Comparison of ENCODE assay signal across 9 cellular contexts in genomic region chr2:240136671-240137292, GRCh38. TPM values are rescaled to one million over a fixed set of nuclear protein-coding genes. Genes with fewer than 3 reads are reported as not detected.
A peak's percentile ranks its signal among the peaks of the same experiment; 100 is the strongest.
DNase-seq lines count a peak whose midpoint lies in the region; ATAC-seq and TF ChIP-seq lines count a peak whose summit lies in the region.
"Had no signal": no experiment of that assay in that cellular context is flagged by ENCODE, and none has a peak within 500 bp of the region (broad histone marks: within the 10 kb centered on the region; RNA-seq: fewer than 3 reads in every experiment).

No MANE protein-coding gene starts in this region.

- no peaks in the 10 kb centered on the region for H3K27me3 Mint-ChIP-seq in stimulated activated naive CD8-positive, alpha-beta T cell treated with anti-CD3 and anti-CD28 coated beads, Interleukin-15, amount 100 ng/mL, for 72 hours

- H3K36me3 ChIP-seq in HUES6 (ENCODE audit: control insufficient read depth, insufficient read depth, low read length): peaks cover 21% of the 10 kb centered on the region

- intact Hi-C loops in left colon (cut with DNase I, micrococcal nuclease): no loop called here

- H3K4me3 ChIP-seq in HUES6 (ENCODE audit: low read depth, low read length) (peak overlapping the region; percentile 98), astrocyte of the spinal cord (ENCODE audit: low read depth, low read length) (peak overlapping the region; percentile 85)

- ATAC-seq in activated CD4-positive, CD25-positive, alpha-beta regulatory T cell treated with anti-CD3 and anti-CD28 coated beads, Interleukin-2, amount 50 U/mL, for 24 hours: peak; percentile 9 to 25
- peak; percentile 45 for ATAC-seq in left colon
- peak; percentile 42 for ATAC-seq in stimulated activated naive CD8-positive, alpha-beta T cell treated with anti-CD3 and anti-CD28 coated beads, Interleukin-15, amount 100 ng/mL, for 72 hours

- H3K9me3 ChIP-seq in HUES6 (ENCODE audit: control insufficient read depth, insufficient read depth, low read depth, low read length): no peaks in the 10 kb centered on the region

- DNase-seq in activated CD4-positive, CD25-positive, alpha-beta regulatory T cell treated with anti-CD3 and anti-CD28 coated beads, Interleukin-2, amount 50 U/mL, for 72 hours: no peak
- DNase-seq in astrocyte of the spinal cord (ENCODE audit: low read depth, low spot score) (no peak), left colon (no peak), NCI-H2227 (lab: John Stamatoyannopoulos, UW; ENCODE audit: unreplicated experiment) (no peak)
- DNase-seq in stimulated activated naive CD8-positive, alpha-beta T cell treated with anti-CD3 and anti-CD28 coated beads, Interleukin-15, amount 100 ng/mL, for 72 hours: peak in 1 of 2 donors; percentile 24
- DNase-seq in central memory CD4-positive, alpha-beta T cell: no peak

- peaks cover 44% of the 10 kb centered on the region for H3K4me1 Mint-ChIP-seq in stimulated activated naive CD8-positive, alpha-beta T cell treated with anti-CD3 and anti-CD28 coated beads, Interleukin-15, amount 100 ng/mL, for 72 hours

- H3K9ac ChIP-seq in HUES6 (ENCODE audit: low read length): no peak overlapping the region

- H3K27me3 ChIP-seq in HUES6 (ENCODE audit: control insufficient read depth, insufficient read depth, low read length): peaks cover 17% of the 10 kb centered on the region; the same call in 1 of the 2 replicates

- in situ Hi-C loops in astrocyte of the spinal cord (cut with HindIII; ENCODE audit: low sequenced_read_pairs): no loop called here

- H3K9me3 Mint-ChIP-seq in stimulated activated naive CD8-positive, alpha-beta T cell treated with anti-CD3 and anti-CD28 coated beads, Interleukin-15, amount 100 ng/mL, for 72 hours: no peaks in the 10 kb centered on the region

- TF ChIP-seq CTCF in astrocyte of the spinal cord (IDR thresholded peaks at IDR 0.05; ENCODE audit: low read depth, low read length): no peak

- no peak overlapping the region for H3K27ac ChIP-seq in HUES6 (ENCODE audit: low read depth, low read length)

- peak overlapping the region; percentile 95 to 96 for H3K27ac Mint-ChIP-seq in stimulated activated naive CD8-positive, alpha-beta T cell treated with anti-CD3 and anti-CD28 coated beads, Interleukin-15, amount 100 ng/mL, for 72 hours

- peaks cover 22% of the 10 kb centered on the region for H3K4me1 ChIP-seq in HUES6 (ENCODE audit: control insufficient read depth, insufficient read depth, low read length)

- H3K4me3 Mint-ChIP-seq in stimulated activated naive CD8-positive, alpha-beta T cell treated with anti-CD3 and anti-CD28 coated beads, Interleukin-15, amount 100 ng/mL, for 72 hours: peak overlapping the region; percentile 94 to 99

RNA-seq across cellular contexts. Expression of gene COPS9, which starts 0.7 kb away (rescaled TPM):
- 100 to 1,000 TPM in 1 of 2 donors, 10 to 100 TPM in 1; 100.0 to 100 TPM for total RNA-seq in left colon

RNA-seq across cellular contexts. Expression of gene OTOS, which starts 3.7 kb away (rescaled TPM):
- not detected for total RNA-seq in left colon
- total RNA-seq: dermis microvascular lymphatic vessel endothelial cell had no signal
